Comparison of ENCODE assay signal across 33 cellular contexts in the genomic region with DNA sequence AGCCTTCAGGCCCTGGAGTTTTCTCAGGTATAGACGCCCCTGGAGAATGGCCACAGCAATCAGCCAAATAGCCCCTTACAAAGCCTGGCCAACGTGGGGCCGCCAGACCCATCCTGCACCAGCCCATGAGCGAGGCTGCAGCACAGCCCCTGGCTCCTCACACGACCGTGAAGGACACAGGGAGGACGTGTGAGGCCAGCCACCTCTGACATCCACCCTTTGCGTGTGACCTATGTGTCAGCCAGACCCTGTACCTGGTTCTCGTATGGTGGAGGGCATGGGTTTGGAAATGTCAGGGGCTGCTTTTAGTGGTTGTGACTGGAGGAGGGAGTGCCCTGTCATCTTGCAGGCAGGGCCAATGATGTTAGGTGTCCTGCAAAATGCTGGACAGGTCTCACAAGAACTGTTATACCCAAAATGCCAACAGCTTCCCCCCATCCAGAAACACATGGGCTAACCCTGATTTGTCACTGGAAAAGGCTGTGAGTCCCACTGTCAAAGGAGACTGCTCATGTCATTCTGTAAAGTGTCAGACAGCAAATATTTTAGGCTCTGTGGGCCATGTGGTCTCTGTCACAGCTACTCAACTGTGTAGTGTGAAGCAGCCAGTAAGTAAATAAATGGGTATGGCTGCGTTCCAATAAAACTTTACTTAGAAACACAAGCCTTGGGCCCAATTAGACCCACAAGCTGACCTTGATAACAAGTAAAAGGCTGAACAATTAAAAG. TPM values are rescaled to one million over a fixed set of nuclear protein-coding genes. Genes with fewer than 3 reads are reported as not detected.
DNase-seq lines count a peak whose midpoint lies in the region; ATAC-seq, FAIRE-seq and TF ChIP-seq lines count a peak whose summit lies in the region.
"Had no signal": no experiment of that assay in that cellular context is flagged by ENCODE, and none has a peak within 500 bp of the region (broad histone marks: within the 10 kb centered on the region; RNA-seq: fewer than 3 reads in every experiment).

No MANE protein-coding gene starts in this region.

- in situ Hi-C loops in ACHN (cut with HindIII; ENCODE audit: low pct_ligation_motif_present, low pct_unique_long_range_greater_than_20kb, low sequenced_read_pairs): no loop called here

- peak; percentile 57 for ATAC-seq in SK-N-SH treated with all-trans-retinoic acid at 6 μM for 48 hours
- ATAC-seq: activated naive CD8-positive, alpha-beta T cell treated with anti-CD3 and anti-CD28 coated beads, Interleukin-2, amount 50 U/mL, for 24 hours; esophagus mucosa; mucosa of descending colon; natural killer cell had no signal

- no peaks in the 10 kb centered on the region for H3K9me3 ChIP-seq in right atrium auricular region
- H3K9me3 ChIP-seq in BE2C: no peaks in the 10 kb centered on the region
- H3K9me3 ChIP-seq: MG63, mucosa of descending colon had no signal

- FAIRE-seq in urothelium cell line (lab: Jason Lieb, UNC): peak; percentile 79
- FAIRE-seq: A204.1, astrocyte, GM12891, HTR-8/SVneo had no signal

- peak overlapping the region; percentile 49 to 75 for H3K27ac ChIP-seq in right atrium auricular region
- H3K27ac ChIP-seq: KMS-11 had no signal

- H3K36me3 ChIP-seq in right atrium auricular region: peaks cover 59% of the 10 kb centered on the region
- peaks cover 5% of the 10 kb centered on the region; the same call in 1 of the 2 replicates for H3K36me3 ChIP-seq in BE2C

- TF ChIP-seq CTCF in right atrium auricular region (IDR thresholded peaks at IDR 0.05): no peak
- no peak for TF ChIP-seq CTCF in BE2C (IDR thresholded peaks at IDR 0.05; ENCODE audit: low read depth, low read length)

- H3K4me1 ChIP-seq in right atrium auricular region (peaks cover 0 to 15% of the 10 kb centered on the region in 2 donors), BE2C (no peaks in the 10 kb centered on the region; the same call in 1 of the 2 replicates)

- DNase-seq in NCI-H446 treated with DMSO at 0.1 percent for 48 hours (lab: John Stamatoyannopoulos, UW): peak; percentile 1
- no peak for DNase-seq in NCI-H446 (lab: John Stamatoyannopoulos, UW)
- DNase-seq in right atrium auricular region (ENCODE audit: low spot score): no peak
- DNase-seq in urothelium cell line (ENCODE audit: low spot score): no peak
- DNase-seq in NCI-H146 (lab: John Stamatoyannopoulos, UW): no peak
- DNase-seq in BE2C: no peak
- no peak for DNase-seq in ACHN
- DNase-seq: activated B cell treated with CpG ODN at 0.5 μM for 24 hours; activated gamma-delta T cell treated with Interleukin-2 at 50 U/mL for 16 hours; activated naive CD8-positive, alpha-beta T cell treated with anti-CD3 and anti-CD28 coated beads, Interleukin-2, amount 50 U/mL, for 24 hours; activated T-cell treated with anti-CD3 and anti-CD28 coated beads, Interleukin-2, amount 50 U/mL, for 24 hours; CD8-positive, alpha-beta memory T cell; central memory CD4-positive, alpha-beta T cell; endodermal cell; islet precursor cell; MG63; mucosa of descending colon; natural killer cell; NCI-H1105; NCI-H187 treated with DMSO at 0.1 percent for 48 hours; NCI-H226; RPMI8226; stimulated activated CD4-positive, alpha-beta T cell treated with anti-CD3 and anti-CD28 coated beads, Interleukin-15, amount 100 ng/mL, for 24 hours; stimulated activated CD4-positive, alpha-beta T cell treated with anti-CD3 and anti-CD28 coated beads, Interleukin-4, amount 100 ng/mL, for 4 hours; substantia nigra had no signal

- no peaks in the 10 kb centered on the region for H3K27me3 ChIP-seq in right atrium auricular region
- no peaks in the 10 kb centered on the region; the same call in 1 of the 2 replicates for H3K27me3 ChIP-seq in BE2C
- H3K27me3 ChIP-seq: MG63 had no signal

- H3K4me3 ChIP-seq in right atrium auricular region: no peak overlapping the region
- no peak overlapping the region for H3K4me3 ChIP-seq in BE2C (ENCODE audit: low read depth, low read length)
- H3K4me3 ChIP-seq: lung, MG63, mucosa of descending colon had no signal

TF ChIP-seq in SK-N-SH treated with all-trans-retinoic acid at 6 μM for 48 hours, 23 proteins besides CTCF, POLR2A, EP300 and RAD21 (continues in another document):
- TF ChIP-seq ZNF8 (CRISPR knock-in tag; IDR thresholded peaks at IDR 0.05) (no peak), RARB (CRISPR knock-in tag; IDR thresholded peaks at IDR 0.05) (no peak), BACH2 (CRISPR knock-in tag; IDR thresholded peaks at IDR 0.05; ENCODE audit: borderline replicate concordance) (no peak), OSR1 (CRISPR knock-in tag; IDR thresholded peaks at IDR 0.05) (no peak), ZFP3 (CRISPR knock-in tag; IDR thresholded peaks at IDR 0.05) (no peak), ZFP30 (CRISPR knock-in tag; IDR thresholded peaks at IDR 0.05) (no peak), ZNF565 (CRISPR knock-in tag; conservative IDR thresholded peaks at IDR 0.05; ENCODE audit: low read depth) (no peak), GLIS3 (CRISPR knock-in tag; IDR thresholded peaks at IDR 0.05) (no peak), SNAI2 (CRISPR knock-in tag; IDR thresholded peaks at IDR 0.05) (no peak), ISL1 (CRISPR knock-in tag; IDR thresholded peaks at IDR 0.05) (no peak), ARNTL (CRISPR knock-in tag; IDR thresholded peaks at IDR 0.05; ENCODE audit: borderline replicate concordance, low read depth) (no peak)
- TF ChIP-seq, protein P1, sequence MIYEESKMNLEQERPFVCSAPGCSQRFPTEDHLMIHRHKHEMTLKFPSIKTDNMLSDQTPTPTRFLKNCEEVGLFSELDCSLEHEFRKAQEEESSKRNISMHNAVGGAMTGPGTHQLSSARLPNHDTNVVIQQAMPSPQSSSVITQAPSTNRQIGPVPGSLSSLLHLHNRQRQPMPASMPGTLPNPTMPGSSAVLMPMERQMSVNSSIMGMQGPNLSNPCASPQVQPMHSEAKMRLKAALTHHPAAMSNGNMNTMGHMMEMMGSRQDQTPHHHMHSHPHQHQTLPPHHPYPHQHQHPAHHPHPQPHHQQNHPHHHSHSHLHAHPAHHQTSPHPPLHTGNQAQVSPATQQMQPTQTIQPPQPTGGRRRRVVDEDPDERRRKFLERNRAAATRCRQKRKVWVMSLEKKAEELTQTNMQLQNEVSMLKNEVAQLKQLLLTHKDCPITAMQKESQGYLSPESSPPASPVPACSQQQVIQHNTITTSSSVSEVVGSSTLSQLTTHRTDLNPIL (CRISPR knock-in tag; IDR thresholded peaks at IDR 0.05; ENCODE audit: low read depth): no peak
- TF ChIP-seq, protein P2, sequence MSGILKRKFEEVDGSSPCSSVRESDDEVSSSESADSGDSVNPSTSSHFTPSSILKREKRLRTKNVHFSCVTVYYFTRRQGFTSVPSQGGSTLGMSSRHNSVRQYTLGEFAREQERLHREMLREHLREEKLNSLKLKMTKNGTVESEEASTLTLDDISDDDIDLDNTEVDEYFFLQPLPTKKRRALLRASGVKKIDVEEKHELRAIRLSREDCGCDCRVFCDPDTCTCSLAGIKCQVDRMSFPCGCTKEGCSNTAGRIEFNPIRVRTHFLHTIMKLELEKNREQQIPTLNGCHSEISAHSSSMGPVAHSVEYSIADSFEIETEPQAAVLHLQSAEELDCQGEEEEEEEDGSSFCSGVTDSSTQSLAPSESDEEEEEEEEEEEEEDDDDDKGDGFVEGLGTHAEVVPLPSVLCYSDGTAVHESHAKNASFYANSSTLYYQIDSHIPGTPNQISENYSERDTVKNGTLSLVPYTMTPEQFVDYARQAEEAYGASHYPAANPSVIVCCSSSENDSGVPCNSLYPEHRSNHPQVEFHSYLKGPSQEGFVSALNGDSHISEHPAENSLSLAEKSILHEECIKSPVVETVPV (CRISPR knock-in tag; IDR thresholded peaks at IDR 0.05): no peak
- TF ChIP-seq, protein P3, sequence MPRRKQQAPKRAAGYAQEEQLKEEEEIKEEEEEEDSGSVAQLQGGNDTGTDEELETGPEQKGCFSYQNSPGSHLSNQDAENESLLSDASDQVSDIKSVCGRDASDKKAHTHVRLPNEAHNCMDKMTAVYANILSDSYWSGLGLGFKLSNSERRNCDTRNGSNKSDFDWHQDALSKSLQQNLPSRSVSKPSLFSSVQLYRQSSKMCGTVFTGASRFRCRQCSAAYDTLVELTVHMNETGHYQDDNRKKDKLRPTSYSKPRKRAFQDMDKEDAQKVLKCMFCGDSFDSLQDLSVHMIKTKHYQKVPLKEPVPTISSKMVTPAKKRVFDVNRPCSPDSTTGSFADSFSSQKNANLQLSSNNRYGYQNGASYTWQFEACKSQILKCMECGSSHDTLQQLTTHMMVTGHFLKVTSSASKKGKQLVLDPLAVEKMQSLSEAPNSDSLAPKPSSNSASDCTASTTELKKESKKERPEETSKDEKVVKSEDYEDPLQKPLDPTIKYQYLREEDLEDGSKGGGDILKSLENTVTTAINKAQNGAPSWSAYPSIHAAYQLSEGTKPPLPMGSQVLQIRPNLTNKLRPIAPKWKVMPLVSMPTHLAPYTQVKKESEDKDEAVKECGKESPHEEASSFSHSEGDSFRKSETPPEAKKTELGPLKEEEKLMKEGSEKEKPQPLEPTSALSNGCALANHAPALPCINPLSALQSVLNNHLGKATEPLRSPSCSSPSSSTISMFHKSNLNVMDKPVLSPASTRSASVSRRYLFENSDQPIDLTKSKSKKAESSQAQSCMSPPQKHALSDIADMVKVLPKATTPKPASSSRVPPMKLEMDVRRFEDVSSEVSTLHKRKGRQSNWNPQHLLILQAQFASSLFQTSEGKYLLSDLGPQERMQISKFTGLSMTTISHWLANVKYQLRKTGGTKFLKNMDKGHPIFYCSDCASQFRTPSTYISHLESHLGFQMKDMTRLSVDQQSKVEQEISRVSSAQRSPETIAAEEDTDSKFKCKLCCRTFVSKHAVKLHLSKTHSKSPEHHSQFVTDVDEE (CRISPR knock-in tag; IDR thresholded peaks at IDR 0.05): no peak
- TF ChIP-seq, protein P4, sequence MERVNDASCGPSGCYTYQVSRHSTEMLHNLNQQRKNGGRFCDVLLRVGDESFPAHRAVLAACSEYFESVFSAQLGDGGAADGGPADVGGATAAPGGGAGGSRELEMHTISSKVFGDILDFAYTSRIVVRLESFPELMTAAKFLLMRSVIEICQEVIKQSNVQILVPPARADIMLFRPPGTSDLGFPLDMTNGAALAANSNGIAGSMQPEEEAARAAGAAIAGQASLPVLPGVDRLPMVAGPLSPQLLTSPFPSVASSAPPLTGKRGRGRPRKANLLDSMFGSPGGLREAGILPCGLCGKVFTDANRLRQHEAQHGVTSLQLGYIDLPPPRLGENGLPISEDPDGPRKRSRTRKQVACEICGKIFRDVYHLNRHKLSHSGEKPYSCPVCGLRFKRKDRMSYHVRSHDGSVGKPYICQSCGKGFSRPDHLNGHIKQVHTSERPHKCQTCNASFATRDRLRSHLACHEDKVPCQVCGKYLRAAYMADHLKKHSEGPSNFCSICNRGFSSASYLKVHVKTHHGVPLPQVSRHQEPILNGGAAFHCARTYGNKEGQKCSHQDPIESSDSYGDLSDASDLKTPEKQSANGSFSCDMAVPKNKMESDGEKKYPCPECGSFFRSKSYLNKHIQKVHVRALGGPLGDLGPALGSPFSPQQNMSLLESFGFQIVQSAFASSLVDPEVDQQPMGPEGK (CRISPR knock-in tag; IDR thresholded peaks at IDR 0.05; ENCODE audit: borderline replicate concordance): no peak

RNA-seq across cellular contexts. Expression of a gene that starts 30.0 kb away (rescaled TPM):
- 10 to 100 TPM in 1 of 2 donors, 1 to 10 TPM in 1; 9.0 to 11.2 TPM for total RNA-seq in right atrium auricular region
- polyA plus RNA-seq in BE2C (2012; ENCODE audit: insufficient read depth, insufficient read length, low read depth): 1.5 TPM

RNA-seq across cellular contexts. Expression of a gene that starts 56.0 kb away (rescaled TPM):
- total RNA-seq in right atrium auricular region: 10 to 100 TPM; 15.1 to 27.6 TPM
- 46.1 TPM for polyA plus RNA-seq in BE2C (2012; ENCODE audit: insufficient read depth, insufficient read length, low read depth)
